In the genomic region with DNA sequence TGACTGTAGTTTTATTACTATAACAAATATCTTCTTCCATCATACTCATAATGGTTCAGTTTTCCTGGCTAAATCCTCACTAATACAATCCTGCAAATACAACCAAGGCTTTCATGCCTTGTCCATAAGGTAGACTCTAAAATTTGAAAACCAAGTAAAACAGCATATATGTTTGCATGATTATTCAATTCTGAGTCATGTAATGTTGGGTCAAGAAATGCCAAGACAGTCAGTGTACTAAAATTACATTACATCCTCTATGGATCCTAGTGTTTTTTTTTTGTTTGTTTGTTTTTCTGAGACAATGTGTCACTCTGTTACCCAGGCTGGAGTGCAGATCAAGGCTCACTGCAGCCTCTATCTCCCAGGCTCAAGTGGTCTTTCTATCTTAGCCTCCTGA, we compare ENCODE assay signal across 11 cellular contexts. TPM values are rescaled to one million over a fixed set of nuclear protein-coding genes. Genes with fewer than 3 reads are reported as not detected.
"Had no signal": no experiment of that assay in that cellular context is flagged by ENCODE, and none has a peak within 500 bp of the region (broad histone marks: within the 10 kb centered on the region; RNA-seq: fewer than 3 reads in every experiment).

No MANE protein-coding gene starts in this region.

- H3K36me3 ChIP-seq: HAP-1 had no signal

- H3K9me3 ChIP-seq: HAP-1 had no signal

- H3K27ac ChIP-seq: HL-60 had no signal

- H3K9me3 Mint-ChIP-seq: GM23338, HFFc6 had no signal

- H2AFZ ChIP-seq: GM23338 had no signal

- H3K4me1 ChIP-seq: HAP-1 had no signal

- H3K4me3 Mint-ChIP-seq: GM23338, HFFc6 had no signal

- H3K4me3 ChIP-seq: GM23338, HAP-1, K562 had no signal

- H3K27ac Mint-ChIP-seq: GM23338, HFFc6 had no signal

- FAIRE-seq: HTR-8/SVneo, K562 had no signal

- H3K4me2 ChIP-seq: GM23338 had no signal

- ATAC-seq: GM23338, HCT116, K562 had no signal

- DNase-seq: H7, HFFc6, IMR-90, KG1 had no signal

RNA-seq across cellular contexts. Expression of gene TEX13D, which starts 38.6 kb away (rescaled TPM):
- total RNA-seq: GM23338, H4, H7, HFFc6, IMR-90, K562 had no signal

RNA-seq across cellular contexts. Expression of gene SH2D1A, which starts 52.6 kb away (rescaled TPM):
- total RNA-seq: GM23338, H4, H7, HFFc6, IMR-90 had no signal
